ENCODE assay signal across 8 cellular contexts in genomic region chr4:145181091-145181501, GRCh38.
DNase-seq lines count a peak whose midpoint lies in the region; ATAC-seq, FAIRE-seq and TF ChIP-seq lines count a peak whose summit lies in the region.

No MANE protein-coding gene starts in this region.

- H3K4me3 ChIP-seq in ACC112 (ENCODE audit: low read depth, low read length) = peak overlapping the region; percentile 87
- H3K4me3 ChIP-seq in brain microvascular endothelial cell (ENCODE audit: low read depth, low read length) = peak overlapping the region; percentile 69
- H3K4me3 ChIP-seq in mucosa of rectum (ENCODE audit: low read length in 2 of 2) = peak overlapping the region; percentile 81 to 91

- no peak for TF ChIP-seq POLR2A in H54 (IDR thresholded peaks at IDR 0.05; ENCODE audit: low read depth, low read length)

- DNase-seq in brain microvascular endothelial cell (no peak), NCI-H1417 (lab: John Stamatoyannopoulos, UW) (no peak), pons (ENCODE audit: low spot score) (no peak), H54 (ENCODE audit: insufficient read length, low spot score) (no peak)

- peak overlapping the region; percentile 83 to 93 for H3K9ac ChIP-seq in mucosa of rectum (ENCODE audit: low read depth in 1 of 2, low read length in 2 of 2)

- in situ Hi-C loops in brain microvascular endothelial cell (cut with HindIII; ENCODE audit: low pct_ligation_motif_present, low sequenced_read_pairs) = no loop called here

- peak overlapping the region; percentile 83 for H2AFZ ChIP-seq in ACC112 (ENCODE audit: low read length, unreplicated experiment)

- H3K27ac ChIP-seq in ACC112 (ENCODE audit: low read depth, low read length) (peak overlapping the region; percentile 17; the same call in 1 of the 2 replicates), brain microvascular endothelial cell (no peak overlapping the region), mucosa of rectum (ENCODE audit: low read depth in 2 of 2, low read length in 2 of 2) (peak overlapping the region; percentile 89 to 95)

- no peak for FAIRE-seq in H54 (lab: Jason Lieb, UNC)

- H3K4me1 ChIP-seq in ACC112 (ENCODE audit: control insufficient read depth, insufficient read depth, low read length, unreplicated experiment) = peaks cover 10% of the 10 kb centered on the region
- H3K4me1 ChIP-seq in mucosa of rectum (ENCODE audit: control insufficient read depth in 2 of 2, insufficient read depth in 2 of 2, low read length in 2 of 2) = peaks cover 23 to 27% of the 10 kb centered on the region in 2 donors

- H3K27me3 ChIP-seq in ACC112 (ENCODE audit: insufficient read depth, low read length) (no peaks in the 10 kb centered on the region), brain microvascular endothelial cell (replicated peaks) (no peaks in the 10 kb centered on the region), mucosa of rectum (ENCODE audit: control insufficient read depth in 2 of 2, insufficient read depth in 2 of 2, low read length in 2 of 2) (no peaks in the 10 kb centered on the region)

- no peaks in the 10 kb centered on the region for H3K36me3 ChIP-seq in ACC112 (ENCODE audit: insufficient read depth, low read length)
- no peaks in the 10 kb centered on the region for H3K36me3 ChIP-seq in brain microvascular endothelial cell (replicated peaks)
- H3K36me3 ChIP-seq in mucosa of rectum (ENCODE audit: control insufficient read depth in 2 of 2, insufficient read depth in 2 of 2, low read length in 2 of 2) = no peaks in the 10 kb centered on the region

- ATAC-seq in HG02884 (IDR thresholded peaks at IDR 0.05; ENCODE audit: unreplicated experiment) (peak; percentile 0), HG03439 (IDR thresholded peaks at IDR 0.05; ENCODE audit: unreplicated experiment) (no peak)

- H3K9me3 ChIP-seq in mucosa of rectum (ENCODE audit: control insufficient read depth in 2 of 2, low read length in 2 of 2) = no peaks in the 10 kb centered on the region

- TF ChIP-seq CTCF in brain microvascular endothelial cell (IDR thresholded peaks at IDR 0.05; ENCODE audit: low read depth, low read length, missing control alignments) = no peak

- H3K79me2 ChIP-seq in ACC112 (ENCODE audit: control insufficient read depth, insufficient read depth, low read length, unreplicated experiment) = peaks cover 34% of the 10 kb centered on the region
